27 cellular contexts compared by ENCODE assay signal in the genomic region with DNA sequence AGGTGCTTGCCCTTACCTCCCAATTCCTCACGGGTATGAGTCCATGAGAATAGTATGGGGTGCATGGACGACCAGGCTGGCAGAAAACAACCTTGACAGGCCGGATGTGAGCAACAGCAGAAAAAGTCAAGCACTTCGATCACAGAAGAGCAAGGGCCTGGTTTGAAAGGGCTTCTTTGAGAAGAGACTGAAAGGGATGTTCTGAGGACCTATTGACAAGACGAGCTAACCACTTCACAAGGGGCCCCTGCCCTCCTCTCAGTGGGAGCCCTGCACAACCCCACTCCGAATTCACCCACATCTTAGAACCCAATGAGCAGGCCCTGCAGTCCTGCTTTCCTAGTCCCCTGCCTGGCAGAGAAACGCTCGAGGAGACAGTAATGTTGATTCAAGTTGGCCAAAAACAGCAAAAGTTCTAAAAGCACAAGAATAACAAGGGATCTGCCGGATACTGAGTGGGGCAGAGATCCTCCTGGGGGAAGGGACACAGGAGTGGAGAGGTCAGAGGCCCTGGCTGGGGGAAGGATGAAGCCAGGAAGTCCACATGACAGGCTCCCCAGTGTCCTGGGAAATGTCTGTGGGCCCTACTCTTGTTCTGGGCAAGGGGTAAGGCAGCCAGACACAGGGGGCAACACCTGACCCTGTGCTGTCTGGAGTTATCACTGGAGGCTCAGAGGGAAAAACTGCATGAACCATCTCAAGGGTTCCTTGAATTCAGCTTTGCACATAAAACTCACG. TPM values are rescaled to one million over a fixed set of nuclear protein-coding genes. Genes with fewer than 3 reads are reported as not detected.
DNase-seq lines count a peak whose midpoint lies in the region.
"Had no signal": no experiment of that assay in that cellular context is flagged by ENCODE, and none has a peak within 500 bp of the region (broad histone marks: within the 10 kb centered on the region; RNA-seq: fewer than 3 reads in every experiment).

No MANE protein-coding gene starts in this region.

- peak; percentile 11 for DNase-seq in stimulated activated CD4-positive, alpha-beta T cell treated with anti-CD3 and anti-CD28 coated beads, Interleukin-15, amount 100 ng/mL, for 24 hours
- no peak for DNase-seq in stimulated activated CD4-positive, alpha-beta T cell treated with anti-CD3 and anti-CD28 coated beads, Interleukin-2, amount 100 ng/mL, for 48 hours
- peak; percentile 83 for DNase-seq in Jurkat, Clone E6-1 (ENCODE audit: low read depth, low spot score)
- peak; percentile 5 for DNase-seq in activated naive CD8-positive, alpha-beta T cell treated with anti-CD3 and anti-CD28 coated beads for 36 hours
- DNase-seq in NCI-H2171 (lab: John Stamatoyannopoulos, UW) (no peak), HCEC 1CT (no peak), NCI-H2081 (lab: John Stamatoyannopoulos, UW) (no peak), NCI-H2171 treated with DMSO at 0.1 percent for 48 hours (lab: John Stamatoyannopoulos, UW) (no peak)
- DNase-seq: activated CD4-positive, CD25-positive, alpha-beta regulatory T cell treated with anti-CD3 and anti-CD28 coated beads, Interleukin-2, amount 50 U/mL, for 72 hours; anterior cingulate cortex; COR-L47; effector CD4-positive, alpha-beta T cell; esophagus squamous epithelium; Kasumi-1; left cardiac atrium; NCI-H1092; NCI-H2107; OCI-M1; SIG-M5; stimulated activated CD4-positive, alpha-beta T cell treated with anti-CD3 and anti-CD28 coated beads, Interleukin-12 subunit alpha, Interleukin-12 subunit beta, amount 100 ng/mL, for 4 hours; stimulated activated naive B cell treated with anti-CD40 and anti-IgM and Interleukin-4, amounts not matched to agents 10 μg/mL and 1 μg/mL and 100 μg/mL, for 72 hours had no signal

- peak overlapping the region; percentile 52 for H3K27ac Mint-ChIP-seq in activated naive CD8-positive, alpha-beta T cell treated with anti-CD3 and anti-CD28 coated beads for 36 hours
- H3K27ac Mint-ChIP-seq: stimulated activated naive B cell treated with anti-CD40 and anti-IgM and Interleukin-4, amounts not matched to agents 10 μg/mL and 1 μg/mL and 100 μg/mL, for 72 hours had no signal

- no peak overlapping the region for H3K4me3 Mint-ChIP-seq in activated naive CD8-positive, alpha-beta T cell treated with anti-CD3 and anti-CD28 coated beads for 36 hours
- H3K4me3 Mint-ChIP-seq: central memory CD8-positive, alpha-beta T cell; stimulated activated naive B cell treated with anti-CD40 and anti-IgM and Interleukin-4, amounts not matched to agents 10 μg/mL and 1 μg/mL and 100 μg/mL, for 72 hours had no signal

- H3K9me3 Mint-ChIP-seq in activated naive CD8-positive, alpha-beta T cell treated with anti-CD3 and anti-CD28 coated beads for 36 hours, result peaks cover 8% of the 10 kb centered on the region

- peak overlapping the region; percentile 4; the same call in 1 of the 2 replicates for H3K4me3 ChIP-seq in Jurkat, Clone E6-1 (ENCODE audit: low read length)
- H3K4me3 ChIP-seq: esophagus squamous epithelium, upper lobe of left lung had no signal

- H3K36me3 Mint-ChIP-seq in activated naive CD8-positive, alpha-beta T cell treated with anti-CD3 and anti-CD28 coated beads for 36 hours, result no peaks in the 10 kb centered on the region

- peaks cover 36% of the 10 kb centered on the region for H3K4me1 Mint-ChIP-seq in activated naive CD8-positive, alpha-beta T cell treated with anti-CD3 and anti-CD28 coated beads for 36 hours

- H3K27me3 Mint-ChIP-seq in activated naive CD8-positive, alpha-beta T cell treated with anti-CD3 and anti-CD28 coated beads for 36 hours, result no peaks in the 10 kb centered on the region

RNA-seq across cellular contexts. Expression of a gene that starts 14.8 kb away (rescaled TPM):
- polyA plus RNA-seq in Jurkat, Clone E6-1 (2012; ENCODE audit: insufficient read depth, insufficient read length), result not detected
- total RNA-seq in activated naive CD8-positive, alpha-beta T cell treated with anti-CD3 and anti-CD28 coated beads for 36 hours, result under 1 TPM; 0.08 to 0.25 TPM
- total RNA-seq: glomerular endothelial cell, renal cortical epithelial cell had no signal
- polyA plus RNA-seq: neural cell had no signal

RNA-seq across cellular contexts. Expression of a gene that starts 34.9 kb away (rescaled TPM):
- 1.5 TPM for polyA plus RNA-seq in Jurkat, Clone E6-1 (2012; ENCODE audit: insufficient read depth, insufficient read length)
- not detected for total RNA-seq in activated naive CD8-positive, alpha-beta T cell treated with anti-CD3 and anti-CD28 coated beads for 36 hours
- total RNA-seq: glomerular endothelial cell, left cardiac atrium, mesenteric fat pad, renal cortical epithelial cell, upper lobe of left lung had no signal
- polyA plus RNA-seq: neural cell had no signal

Comparison
In these comparisons a context has a peak if more than half of its experiments do, and no peak if none do; other contexts are left out.
1. DNase-seq: peak in stimulated activated CD4-positive, alpha-beta T cell treated with anti-CD3 and anti-CD28 coated beads, Interleukin-15, amount 100 ng/mL, for 24 hours (single experiment), Jurkat, Clone E6-1 (single experiment) and activated naive CD8-positive, alpha-beta T cell treated with anti-CD3 and anti-CD28 coated beads for 36 hours (single experiment); none in stimulated activated CD4-positive, alpha-beta T cell treated with anti-CD3 and anti-CD28 coated beads, Interleukin-2, amount 100 ng/mL, for 48 hours (0 of 2), NCI-H2171 (single experiment), HCEC 1CT (single experiment), NCI-H2081 (0 of 2) and NCI-H2171 treated with DMSO at 0.1 percent for 48 hours (single experiment).